In the genomic region with DNA sequence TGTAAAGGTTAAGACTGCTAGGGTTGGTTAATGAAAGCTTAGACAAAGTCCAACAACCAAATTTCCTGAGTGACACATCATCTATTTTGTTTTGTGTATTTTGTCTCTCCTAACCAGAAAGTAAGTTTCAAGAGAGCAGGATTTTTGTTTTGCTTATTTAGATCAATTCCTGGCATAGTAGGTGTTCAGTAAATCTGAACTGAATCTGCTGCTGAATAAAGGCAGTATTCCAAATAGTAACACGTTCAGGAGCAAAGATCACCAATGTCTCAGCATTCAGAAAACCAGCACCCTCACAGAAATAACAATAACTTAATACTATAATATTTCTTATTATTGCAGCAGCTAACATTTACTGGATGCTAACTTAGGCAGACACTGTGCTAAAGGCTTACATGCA, we compare ENCODE assay signal across 22 cellular contexts.
"Had no signal": no experiment of that assay in that cellular context is flagged by ENCODE, and none has a peak within 500 bp of the region (broad histone marks: within the 10 kb centered on the region; RNA-seq: fewer than 3 reads in every experiment).

No MANE protein-coding gene starts in this region.

- H3K4me1 Mint-ChIP-seq: mesothelial cell of epicardium had no signal

- H3K27ac ChIP-seq: heart right ventricle, left ventricle myocardium inferior, spleen, thyroid gland, upper lobe of right lung had no signal

- H3K4me3 Mint-ChIP-seq: activated naive CD4-positive, alpha-beta T cell treated with anti-CD3 and anti-CD28 coated beads, Interleukin-2, amount 10 ng/mL, durations not matched to agents 7 days and 5 days; mesothelial cell of epicardium; stimulated activated naive CD8-positive, alpha-beta T cell treated with anti-CD3 and anti-CD28 coated beads, Interleukin-15, Interleukin-2, amounts not matched to agents 100 ng/mL and 50 ng/mL, for 24 hours; T-helper 1 cell treated with Interleukin-12 subunit alpha and Interleukin-12 subunit beta and Interleukin-4 antibody, amounts not matched to agents 30 μg/mL and 1 μg/mL, for 36 hours; WTC11 had no signal

- H3K36me3 Mint-ChIP-seq: WTC11 had no signal

- ATAC-seq: heart right ventricle; naive thymus-derived CD8-positive, alpha-beta T cell; upper lobe of right lung; WTC11 had no signal

- FAIRE-seq: bronchial epithelial cell, endometrium had no signal

- H3K27ac Mint-ChIP-seq: mesothelial cell of epicardium; T-helper 1 cell treated with Interleukin-12 subunit alpha and Interleukin-12 subunit beta and Interleukin-4 antibody, amounts not matched to agents 30 μg/mL and 1 μg/mL, for 36 hours had no signal

- H3K36me3 ChIP-seq: heart right ventricle, left ventricle myocardium inferior, thyroid gland, upper lobe of right lung had no signal

- DNase-seq: activated effector memory CD4-positive, alpha-beta T cell treated with anti-CD3 and anti-CD28 coated beads, Interleukin-2, amount 50 U/mL, for 16 hours; activated naive CD4-positive, alpha-beta T cell treated with anti-CD3 and anti-CD28 coated beads, Interleukin-2, amount 10 ng/mL, durations not matched to agents 7 days and 5 days; activated T-cell treated with anti-CD3 and anti-CD28 coated beads, Interleukin-2, amount 50 U/mL, for 72 hours; amygdala; foreskin fibroblast; heart right ventricle; left ventricle myocardium inferior; naive thymus-derived CD8-positive, alpha-beta T cell; retina; spleen; stimulated activated CD4-positive, alpha-beta T cell treated with anti-CD3 and anti-CD28 coated beads, Interleukin-4, amount 100 ng/mL, for 24 hours; substantia nigra; T1000; thyroid gland; upper lobe of right lung had no signal

- H3K27me3 Mint-ChIP-seq: activated naive CD4-positive, alpha-beta T cell treated with anti-CD3 and anti-CD28 coated beads, Interleukin-2, amount 10 ng/mL, durations not matched to agents 7 days and 5 days; naive thymus-derived CD8-positive, alpha-beta T cell; progenitor cell of endocrine pancreas; stimulated activated naive CD8-positive, alpha-beta T cell treated with anti-CD3 and anti-CD28 coated beads, Interleukin-15, Interleukin-2, amounts not matched to agents 100 ng/mL and 50 ng/mL, for 24 hours had no signal

- H3K4me1 ChIP-seq: thyroid gland had no signal

- H3K9me3 Mint-ChIP-seq: activated naive CD4-positive, alpha-beta T cell treated with anti-CD3 and anti-CD28 coated beads, Interleukin-2, amount 10 ng/mL, durations not matched to agents 7 days and 5 days; naive thymus-derived CD8-positive, alpha-beta T cell; stimulated activated naive CD8-positive, alpha-beta T cell treated with anti-CD3 and anti-CD28 coated beads, Interleukin-15, Interleukin-2, amounts not matched to agents 100 ng/mL and 50 ng/mL, for 24 hours; T-helper 1 cell treated with Interleukin-12 subunit alpha and Interleukin-12 subunit beta and Interleukin-4 antibody, amounts not matched to agents 30 μg/mL and 1 μg/mL, for 36 hours; WTC11 had no signal

- H3K9me3 ChIP-seq: heart right ventricle, left ventricle myocardium inferior, spleen, thyroid gland, upper lobe of right lung had no signal

- H3K4me3 ChIP-seq: heart right ventricle, left ventricle myocardium inferior, spleen, thyroid gland, upper lobe of right lung had no signal
